In genomic region chr5:85049020-85049419, GRCh38 we compare ENCODE assay signal across 8 cellular contexts.
A peak's percentile ranks its signal among the peaks of the same experiment; 100 is the strongest.
DNase-seq lines count a peak whose midpoint lies in the region; ATAC-seq, FAIRE-seq and TF ChIP-seq lines count a peak whose summit lies in the region.

No MANE protein-coding gene starts in this region.

- no peaks in the 10 kb centered on the region for H3K36me3 ChIP-seq in endothelial cell of umbilical vein (ENCODE audit: control insufficient read depth in 2 of 2, extremely low read depth in 1 of 2, insufficient read depth in 2 of 2, low read length in 2 of 2)
- H3K36me3 ChIP-seq in GM23248 (ENCODE audit: low read depth): no peaks in the 10 kb centered on the region

- no peaks in the 10 kb centered on the region for H3K4me1 Mint-ChIP-seq in progenitor cell of endocrine pancreas (ENCODE audit: low read depth)

- no peak overlapping the region for H3K9ac ChIP-seq in endothelial cell of umbilical vein (replicated peaks; ENCODE audit: extremely low read depth, insufficient read depth, low read length)
- no peak overlapping the region for H3K9ac ChIP-seq in GM23248

- no peaks in the 10 kb centered on the region for H3K4me1 ChIP-seq in endothelial cell of umbilical vein (ENCODE audit: control insufficient read depth, extremely low read depth, insufficient read depth, low read length)
- no peaks in the 10 kb centered on the region for H3K4me1 ChIP-seq in GM23248 (ENCODE audit: insufficient read depth)

- POLR2A ChIA-PET in endothelial cell of umbilical vein (lab: Charles Lee): no interaction called here

- H3K27me3 Mint-ChIP-seq in progenitor cell of endocrine pancreas: peaks cover 5% of the 10 kb centered on the region

- H3K27me3 ChIP-seq in endothelial cell of umbilical vein (ENCODE audit: control insufficient read depth in 2 of 2, insufficient read depth in 2 of 2, low read length in 2 of 2) (no peaks in the 10 kb centered on the region), GM23248 (replicated peaks; ENCODE audit: insufficient read depth) (no peaks in the 10 kb centered on the region)

- no peaks in the 10 kb centered on the region for H3K36me3 Mint-ChIP-seq in progenitor cell of endocrine pancreas (ENCODE audit: insufficient read depth)

- peak; percentile 5 to 20 for TF ChIP-seq CTCF in endothelial cell of umbilical vein (IDR thresholded peaks at IDR 0.05; ENCODE audit: extremely low read depth in 1 of 2, insufficient read depth in 1 of 2, low read depth in 1 of 2, low read length in 2 of 2)
- peak; percentile 63 for TF ChIP-seq CTCF in progenitor cell of endocrine pancreas (IDR thresholded peaks at IDR 0.05; ENCODE audit: unreplicated experiment)

- ATAC-seq in GM21786 (IDR thresholded peaks at IDR 0.05; ENCODE audit: unreplicated experiment): peak; percentile 55
- ATAC-seq in HG03045 (IDR thresholded peaks at IDR 0.05; ENCODE audit: unreplicated experiment): no peak
- no peak for ATAC-seq in HG03469 (IDR thresholded peaks at IDR 0.05; ENCODE audit: unreplicated experiment)

- H2AFZ ChIP-seq in endothelial cell of umbilical vein (ENCODE audit: low read depth, low read length): no peak overlapping the region
- H2AFZ ChIP-seq in GM23248: no peak overlapping the region

- H3K4me2 ChIP-seq in endothelial cell of umbilical vein (ENCODE audit: insufficient read depth, low read length) (no peak overlapping the region), GM23248 (ENCODE audit: unreplicated experiment) (no peak overlapping the region)

- peaks cover 5% of the 10 kb centered on the region for H3K9me3 Mint-ChIP-seq in progenitor cell of endocrine pancreas (ENCODE audit: low read depth)

- no peaks in the 10 kb centered on the region for H3K79me2 ChIP-seq in endothelial cell of umbilical vein (ENCODE audit: control insufficient read depth, insufficient read depth, low read length)
- no peaks in the 10 kb centered on the region for H3K79me2 ChIP-seq in GM23248 (ENCODE audit: insufficient read depth)

- no peaks in the 10 kb centered on the region for H3K9me3 ChIP-seq in endothelial cell of umbilical vein (replicated peaks; ENCODE audit: control insufficient read depth, insufficient read depth, low read length)
- H3K9me3 ChIP-seq in GM23248 (ENCODE audit: low read depth): no peaks in the 10 kb centered on the region

- H4K20me1 ChIP-seq in endothelial cell of umbilical vein (replicated peaks; ENCODE audit: control insufficient read depth, extremely low read depth, insufficient read depth, low read length) (no peaks in the 10 kb centered on the region), GM23248 (ENCODE audit: insufficient read depth) (no peaks in the 10 kb centered on the region)

- intact Hi-C loops in endothelial cell of umbilical vein (cut with micrococcal nuclease): loop anchor here (1.0 to 10.0 kb wide), 4 partner anchors 774 to 1330 kb away; no protein-coding TSS in a partner anchor

- no peaks in the 10 kb centered on the region for H3K9me2 ChIP-seq in GM23248 (ENCODE audit: insufficient read depth)

- DNase-seq in NCI-H345 treated with DMSO at 0.1 percent for 48 hours (lab: John Stamatoyannopoulos, UW; ENCODE audit: unreplicated experiment) (peak; percentile 9), endothelial cell of umbilical vein (ENCODE audit: low read depth, low spot score) (peak; percentile 18), progenitor cell of endocrine pancreas (ENCODE audit: low spot score, unreplicated experiment) (no peak), GM23248 (no peak)
- DNase-seq in activated CD4-positive, alpha-beta T cell treated with anti-CD3 and anti-CD28 coated beads for 1 hour: no peak

- H3K4me3 Mint-ChIP-seq in progenitor cell of endocrine pancreas (ENCODE audit: low read depth): no peak overlapping the region

- WGBS in GM23248 (ENCODE audit: low coverage in 1 of 2, low lambda C conversion rate in 2 of 2, missing lambda C conversion rate in 2 of 2), 2 experiments: 6 to 7% methylated on average over 1 of the region's 1 CpG

- CTCF ChIA-PET in endothelial cell of umbilical vein (lab: Charles Lee): interaction anchor here (0.8 to 1.7 kb wide), 8 partner anchors 13 to 1919 kb away, joined by 3 to 29 read pairs (median 5); no protein-coding TSS in a partner anchor

- BruUV-seq in endothelial cell of umbilical vein (replicated peaks; lab: Mats Ljungman, UMichigan): no TSS peak

- dilution Hi-C loops in endothelial cell of umbilical vein (cut with MboI; ENCODE audit: extremely low pct_ligation_motif_present, low sequenced_read_pairs): no loop called here

- H3K9me1 ChIP-seq in endothelial cell of umbilical vein (replicated peaks; ENCODE audit: control insufficient read depth, extremely low read depth, insufficient read depth, low read length): no peaks in the 10 kb centered on the region

- H3K4me3 ChIP-seq in endothelial cell of umbilical vein (replicated peaks in 1 of 3; ENCODE audit: insufficient read depth in 1 of 3, low read depth in 1 of 3, low read length in 3 of 3) (no peak overlapping the region), GM23248 (no peak overlapping the region)

- H3K27ac Mint-ChIP-seq in progenitor cell of endocrine pancreas: no peak overlapping the region

- TF ChIP-seq POLR2A in endothelial cell of umbilical vein (IDR thresholded peaks at IDR 0.05; ENCODE audit: low read depth, low read length): no peak

- in situ Hi-C loops in GM23248 (cut with MboI): no loop called here

- FAIRE-seq in endothelial cell of umbilical vein (lab: Jason Lieb, UNC): no peak

- no peaks in the 10 kb centered on the region for H3F3A ChIP-seq in GM23248 (ENCODE audit: insufficient read depth)

- H3K27ac ChIP-seq in endothelial cell of umbilical vein (ENCODE audit: insufficient read depth, low read depth, low read length): no peak overlapping the region
- H3K27ac ChIP-seq in GM23248: no peak overlapping the region

TF ChIP-seq in endothelial cell of umbilical vein, 7 proteins besides CTCF, POLR2A, EP300 and RAD21:
- no peak for TF ChIP-seq POLR2AphosphoS5 (IDR thresholded peaks at IDR 0.05; ENCODE audit: insufficient read depth, low read depth, low read length)

Comparison
In these comparisons a context has a peak if more than half of its experiments do, and no peak if none do; other contexts are left out.
1. DNase-seq: peak in NCI-H345 treated with DMSO at 0.1 percent for 48 hours (single experiment) and endothelial cell of umbilical vein (single experiment); none in progenitor cell of endocrine pancreas (single experiment), GM23248 (single experiment) and activated CD4-positive, alpha-beta T cell treated with anti-CD3 and anti-CD28 coated beads for 1 hour (single experiment).